ENCODE assay signal across 9 cellular contexts in genomic region chr10:84360634-84361365, GRCh38. TPM values are rescaled to one million over a fixed set of nuclear protein-coding genes. Genes with fewer than 3 reads are reported as not detected.
DNase-seq lines count a peak whose midpoint lies in the region; ATAC-seq and TF ChIP-seq lines count a peak whose summit lies in the region.
"Had no signal": no experiment of that assay in that cellular context is flagged by ENCODE, and none has a peak within 500 bp of the region (broad histone marks: within the 10 kb centered on the region; RNA-seq: fewer than 3 reads in every experiment).

No MANE protein-coding gene starts in this region.

- no peak for ATAC-seq in stimulated activated naive CD8-positive, alpha-beta T cell treated with anti-CD3 and anti-CD28 coated beads, Interleukin-15, Interleukin-2, amounts not matched to agents 100 U/mL and 50 U/mL, for 24 hours
- ATAC-seq in GM21423 (IDR thresholded peaks at IDR 0.05; ENCODE audit: unreplicated experiment) (no peak), HG03135 (IDR thresholded peaks at IDR 0.05; ENCODE audit: unreplicated experiment) (no peak)

- TF ChIP-seq CTCF in dorsolateral prefrontal cortex (IDR thresholded peaks at IDR 0.05 in 54 of 56, conservative IDR thresholded peaks at IDR 0.05 in 2 of 56; ENCODE audit: low read depth in 1 of 56, partially characterized antibody in 56 of 56), result no peak
- TF ChIP-seq CTCF in GM20000 (IDR thresholded peaks at IDR 0.05; ENCODE audit: extremely low read depth, missing control alignments), result no peak

- H3K27me3 ChIP-seq in dorsolateral prefrontal cortex, result no peaks in the 10 kb centered on the region

- peak overlapping the region in 30 of 59 donors; percentile 6 to 64 (median 37) for H3K27ac ChIP-seq in dorsolateral prefrontal cortex
- H3K27ac ChIP-seq: SK-N-MC had no signal

- H3K4me3 Mint-ChIP-seq in stimulated activated naive CD8-positive, alpha-beta T cell treated with anti-CD3 and anti-CD28 coated beads, Interleukin-15, Interleukin-2, amounts not matched to agents 100 ng/mL and 50 ng/mL, for 24 hours, result peak overlapping the region; percentile 24

- H3K4me1 Mint-ChIP-seq in stimulated activated naive CD8-positive, alpha-beta T cell treated with anti-CD3 and anti-CD28 coated beads, Interleukin-15, Interleukin-2, amounts not matched to agents 100 ng/mL and 50 ng/mL, for 24 hours (ENCODE audit: low read depth), result peaks cover 91% of the 10 kb centered on the region

- peak overlapping the region; percentile 40 for H3K27ac Mint-ChIP-seq in stimulated activated naive CD8-positive, alpha-beta T cell treated with anti-CD3 and anti-CD28 coated beads, Interleukin-15, Interleukin-2, amounts not matched to agents 100 ng/mL and 50 ng/mL, for 24 hours

- peak overlapping the region in 47 of 59 donors; percentile 2 to 57 (median 30) for H3K4me3 ChIP-seq in dorsolateral prefrontal cortex
- H3K4me3 ChIP-seq: SK-N-MC had no signal

- no peaks in the 10 kb centered on the region for H3K9me3 Mint-ChIP-seq in stimulated activated naive CD8-positive, alpha-beta T cell treated with anti-CD3 and anti-CD28 coated beads, Interleukin-15, Interleukin-2, amounts not matched to agents 100 ng/mL and 50 ng/mL, for 24 hours

- H3K36me3 Mint-ChIP-seq in stimulated activated naive CD8-positive, alpha-beta T cell treated with anti-CD3 and anti-CD28 coated beads, Interleukin-15, Interleukin-2, amounts not matched to agents 100 ng/mL and 50 ng/mL, for 24 hours (ENCODE audit: low read depth), result peaks cover 15% of the 10 kb centered on the region

- intact Hi-C loops in dorsolateral prefrontal cortex (cut with DNase I) (no loop called here), head of caudate nucleus (cut with DNase I) (no loop called here)

- H3K27me3 Mint-ChIP-seq in stimulated activated naive CD8-positive, alpha-beta T cell treated with anti-CD3 and anti-CD28 coated beads, Interleukin-15, Interleukin-2, amounts not matched to agents 100 ng/mL and 50 ng/mL, for 24 hours, result no peaks in the 10 kb centered on the region

- no peak for DNase-seq in stimulated activated naive CD8-positive, alpha-beta T cell treated with anti-CD3 and anti-CD28 coated beads, Interleukin-15, Interleukin-2, amounts not matched to agents 100 U/mL and 50 U/mL, for 24 hours
- DNase-seq in dorsolateral prefrontal cortex, result no peak
- DNase-seq in midbrain (lab: John Stamatoyannopoulos, UW), result peak; percentile 5
- DNase-seq in GM20000 (ENCODE audit: low spot score), result no peak
- no peak for DNase-seq in head of caudate nucleus

RNA-seq across cellular contexts. Expression of gene CCSER2, which starts 32.4 kb away (rescaled TPM):
- total RNA-seq in dorsolateral prefrontal cortex, result 100 to 1,000 TPM; 103 to 206 (median 150) TPM
